ENCODE assay signal across 17 cellular contexts in genomic region chr17:43722269-43722619, GRCh38. TPM values are rescaled to one million over a fixed set of nuclear protein-coding genes. Genes with fewer than 3 reads are reported as not detected.
A peak's percentile ranks its signal among the peaks of the same experiment; 100 is the strongest.
DNase-seq lines count a peak whose midpoint lies in the region; ATAC-seq and TF ChIP-seq lines count a peak whose summit lies in the region.
"Had no signal": no experiment of that assay in that cellular context is flagged by ENCODE, and none has a peak within 500 bp of the region (broad histone marks: within the 10 kb centered on the region; RNA-seq: fewer than 3 reads in every experiment).

No MANE protein-coding gene starts in this region.

- H3K4me3 Mint-ChIP-seq in CD4-positive, CD25-positive, alpha-beta regulatory T cell, result peak overlapping the region; percentile 92 to 100 (median 98)
- H3K4me3 Mint-ChIP-seq in HFFc6, result no peak overlapping the region
- no peak overlapping the region for H3K4me3 Mint-ChIP-seq in progenitor cell of endocrine pancreas (ENCODE audit: low read depth)

- TF ChIP-seq CTCF in HFFc6 (IDR thresholded peaks at IDR 0.05) (no peak), progenitor cell of endocrine pancreas (IDR thresholded peaks at IDR 0.05; ENCODE audit: unreplicated experiment) (no peak)

- peaks cover 25% of the 10 kb centered on the region for H3K27me3 Mint-ChIP-seq in CD4-positive, CD25-positive, alpha-beta regulatory T cell
- H3K27me3 Mint-ChIP-seq in HFFc6 (ENCODE audit: insufficient read depth) (no peaks in the 10 kb centered on the region; the same call in 1 of the 2 replicates), progenitor cell of endocrine pancreas (no peaks in the 10 kb centered on the region)

- DNase-seq in CD4-positive, CD25-positive, alpha-beta regulatory T cell, result no peak
- DNase-seq in HFFc6 (no peak), cerebellar cortex (ENCODE audit: low spot score) (peak; percentile 34), progenitor cell of endocrine pancreas (ENCODE audit: low spot score, unreplicated experiment) (no peak), GDM1 (lab: John Stamatoyannopoulos, UW) (no peak), nucleus accumbens (lab: John Stamatoyannopoulos, UW) (no peak)
- DNase-seq: C1 segment of cervical spinal cord, Caco-2, DMS79, MG63, NCI-H1105, NCI-H1694 treated with DMSO at 0.1 percent for 48 hours, NCI-H345, NCI-H526 treated with DMSO at 0.1 percent for 48 hours had no signal

- no peak for ATAC-seq in CD4-positive, CD25-positive, alpha-beta regulatory T cell (ENCODE audit: low read depth in 2 of 2)
- no peak for ATAC-seq in GM21526 (IDR thresholded peaks at IDR 0.05; ENCODE audit: low FRiP score, unreplicated experiment)

- no peak overlapping the region for H3K27ac Mint-ChIP-seq in CD4-positive, CD25-positive, alpha-beta regulatory T cell
- H3K27ac Mint-ChIP-seq in HFFc6 (peak overlapping the region; percentile 78), progenitor cell of endocrine pancreas (peak overlapping the region; percentile 29)

- H3K9me3 ChIP-seq in CD4-positive, CD25-positive, alpha-beta regulatory T cell (ENCODE audit: control insufficient read depth in 2 of 2, low read length in 2 of 2), result no peaks in the 10 kb centered on the region
- H3K9me3 ChIP-seq: Caco-2, MG63 had no signal

- H3K9me3 Mint-ChIP-seq in CD4-positive, CD25-positive, alpha-beta regulatory T cell, result peaks cover 0 to 4% (median 0%) of the 10 kb centered on the region in 7 donors
- no peaks in the 10 kb centered on the region for H3K9me3 Mint-ChIP-seq in HFFc6
- H3K9me3 Mint-ChIP-seq in progenitor cell of endocrine pancreas (ENCODE audit: low read depth), result no peaks in the 10 kb centered on the region

- H3K36me3 ChIP-seq in CD4-positive, CD25-positive, alpha-beta regulatory T cell (ENCODE audit: control insufficient read depth, insufficient read depth, low read length), result no peaks in the 10 kb centered on the region
- H3K36me3 ChIP-seq: MG63 had no signal

- H3K4me1 ChIP-seq in CD4-positive, CD25-positive, alpha-beta regulatory T cell (ENCODE audit: control insufficient read depth, insufficient read depth, low read length, poor library complexity, severe bottlenecking), result peaks cover 5% of the 10 kb centered on the region

- H3K4me3 ChIP-seq in CD4-positive, CD25-positive, alpha-beta regulatory T cell (ENCODE audit: low read depth, low read length), result no peak overlapping the region
- H3K4me3 ChIP-seq: GM23248, MG63 had no signal

- H3K27me3 ChIP-seq in CD4-positive, CD25-positive, alpha-beta regulatory T cell (ENCODE audit: control insufficient read depth, insufficient read depth, low read length), result no peaks in the 10 kb centered on the region
- H3K27me3 ChIP-seq: MG63 had no signal

- no peaks in the 10 kb centered on the region for H3K36me3 Mint-ChIP-seq in CD4-positive, CD25-positive, alpha-beta regulatory T cell
- 0 out of 2 replicates have a peak, but pooled peaks cover 4% of the 10 kb centered on the region for H3K36me3 Mint-ChIP-seq in HFFc6 (ENCODE audit: low read depth)
- no peaks in the 10 kb centered on the region for H3K36me3 Mint-ChIP-seq in progenitor cell of endocrine pancreas (ENCODE audit: insufficient read depth)

- H3K4me1 Mint-ChIP-seq in CD4-positive, CD25-positive, alpha-beta regulatory T cell, result peaks cover 4 to 11% (median 8%) of the 10 kb centered on the region in 4 donors
- H3K4me1 Mint-ChIP-seq in HFFc6 (ENCODE audit: low read depth) (peaks cover 66% of the 10 kb centered on the region), progenitor cell of endocrine pancreas (ENCODE audit: low read depth) (peaks cover 32% of the 10 kb centered on the region)

- H3K27ac ChIP-seq in CD4-positive, CD25-positive, alpha-beta regulatory T cell (ENCODE audit: insufficient read depth, low read length, poor library complexity, severe bottlenecking), result no peak overlapping the region

RNA-seq across cellular contexts. Expression of gene SOST, which starts 36.3 kb away (rescaled TPM):
- total RNA-seq in CD4-positive, CD25-positive, alpha-beta regulatory T cell, result not detected
- polyA plus RNA-seq in CD4-positive, CD25-positive, alpha-beta regulatory T cell, result not detected
- total RNA-seq in HFFc6 (2021; fragmentation: NEBNext Ultra II Directional; extraction: Animal tissue kit (Norgen Biotek cat#: 25700)), result not detected
- total RNA-seq in progenitor cell of endocrine pancreas, result 0.42 and 0.43 TPM in 2 replicates
- total RNA-seq: Caco-2, GM23248 had no signal
- polyA plus RNA-seq: GM23248 had no signal

RNA-seq across cellular contexts. Expression of gene DUSP3, which starts 56.5 kb away (rescaled TPM):
- total RNA-seq in CD4-positive, CD25-positive, alpha-beta regulatory T cell, result 9.8 TPM
- 1 to 10 TPM; 4.6 to 6.5 (median 6.0) TPM for polyA plus RNA-seq in CD4-positive, CD25-positive, alpha-beta regulatory T cell
- total RNA-seq in HFFc6 (2021; fragmentation: NEBNext Ultra II Directional; extraction: Animal tissue kit (Norgen Biotek cat#: 25700)), result 10 to 100 TPM; 34.3 to 47.2 (median 38.3) TPM
- total RNA-seq in progenitor cell of endocrine pancreas, result 58.0 and 58.3 TPM in 2 replicates

RNA-seq across cellular contexts. Expression of gene CFAP97D1, which starts 58.0 kb away (rescaled TPM):
- total RNA-seq in CD4-positive, CD25-positive, alpha-beta regulatory T cell, result not detected
- not detected for polyA plus RNA-seq in CD4-positive, CD25-positive, alpha-beta regulatory T cell
- total RNA-seq in HFFc6 (2021; fragmentation: NEBNext Ultra II Directional; extraction: Animal tissue kit (Norgen Biotek cat#: 25700)), result not detected
- total RNA-seq in progenitor cell of endocrine pancreas, result 0.07 TPM in 1 of 2 replicates, not detected in the other
- total RNA-seq: G401, GM23248 had no signal
- polyA plus RNA-seq: GM23248 had no signal

Comparison
In these comparisons a context has a peak if more than half of its experiments do, and no peak if none do; other contexts are left out.
1. H3K27ac Mint-ChIP-seq: peak in HFFc6 (single experiment) and progenitor cell of endocrine pancreas (single experiment); none in CD4-positive, CD25-positive, alpha-beta regulatory T cell (0 of 3).
2. H3K4me3 Mint-ChIP-seq: peak in CD4-positive, CD25-positive, alpha-beta regulatory T cell (4 of 4); none in HFFc6 (single experiment) and progenitor cell of endocrine pancreas (single experiment).